ENCODE assay signal across 17 cellular contexts in the genomic region with DNA sequence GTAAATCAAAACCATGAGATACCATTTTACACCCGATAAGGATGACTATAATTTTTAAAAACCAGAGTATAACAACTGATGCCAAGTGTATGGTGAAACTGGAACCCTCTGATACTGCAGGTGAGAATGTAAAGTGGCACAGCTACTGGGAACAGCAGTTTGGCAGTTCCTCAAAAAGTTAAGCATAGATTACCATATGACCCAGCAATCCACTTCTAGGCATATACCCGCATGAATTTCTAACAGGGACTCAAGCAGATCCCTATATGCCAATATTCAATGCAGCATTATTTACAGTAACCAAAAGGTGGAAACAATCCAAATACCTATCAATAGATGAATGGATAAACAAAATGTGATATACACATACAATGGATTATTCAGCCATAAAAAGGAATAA. TPM values are rescaled to one million over a fixed set of nuclear protein-coding genes. Genes with fewer than 3 reads are reported as not detected.
A peak's percentile ranks its signal among the peaks of the same experiment; 100 is the strongest.
DNase-seq lines count a peak whose midpoint lies in the region; FAIRE-seq and TF ChIP-seq lines count a peak whose summit lies in the region.
"Had no signal": no experiment of that assay in that cellular context is flagged by ENCODE, and none has a peak within 500 bp of the region (broad histone marks: within the 10 kb centered on the region; RNA-seq: fewer than 3 reads in every experiment).

No MANE protein-coding gene starts in this region.

- TF ChIP-seq CTCF in MCF 10A (IDR thresholded peaks at IDR 0.05; ENCODE audit: unreplicated experiment) (no peak), mammary epithelial cell (conservative IDR thresholded peaks at IDR 0.05 in 1 of 2, IDR thresholded peaks at IDR 0.05 in 1 of 2; ENCODE audit: extremely low read depth in 1 of 2, insufficient read depth in 1 of 2, low read depth in 1 of 2, low read length in 2 of 2) (no peak), bronchial epithelial cell (IDR thresholded peaks at IDR 0.05; ENCODE audit: insufficient read depth, low read length, severe bottlenecking) (no peak), neutrophil (IDR thresholded peaks at IDR 0.05) (no peak)

- H3K4me3 ChIP-seq in mammary epithelial cell (replicated peaks in 1 of 3; ENCODE audit: insufficient read depth in 1 of 3, low read depth in 2 of 3, low read length in 3 of 3) (no peak overlapping the region), bronchial epithelial cell (ENCODE audit: low read depth, low read length) (no peak overlapping the region), neutrophil (ENCODE audit: low read depth in 1 of 2, low read length in 1 of 2) (no peak overlapping the region), MG63 (no peak overlapping the region)

- no peak overlapping the region for H3K4me2 ChIP-seq in mammary epithelial cell (ENCODE audit: insufficient read depth, low read depth, low read length)

- dilution Hi-C loops in mammary epithelial cell (cut with HindIII; ENCODE audit: low sequenced_read_pairs) = no loop called here

- no peaks in the 10 kb centered on the region for H3K4me1 Mint-ChIP-seq in MCF 10A (ENCODE audit: insufficient read depth, unreplicated experiment)

- H3K27me3 Mint-ChIP-seq in MCF 10A (ENCODE audit: insufficient read depth, unreplicated experiment) = no peaks in the 10 kb centered on the region
- H3K27me3 Mint-ChIP-seq: CD8-positive, alpha-beta memory T cell had no signal

- H3K27ac Mint-ChIP-seq in MCF 10A (ENCODE audit: low read depth, unreplicated experiment) = peak overlapping the region; percentile 32

- POLR2A ChIA-PET in MCF 10A (lab: Yijun Ruan, JAX) = no interaction called here

- H3K27me3 ChIP-seq in mammary epithelial cell (ENCODE audit: insufficient read depth, low read length) = no peaks in the 10 kb centered on the region
- H3K27me3 ChIP-seq in bronchial epithelial cell (ENCODE audit: control insufficient read depth, insufficient read depth, low read length) = no peaks in the 10 kb centered on the region
- no peaks in the 10 kb centered on the region for H3K27me3 ChIP-seq in neutrophil
- H3K27me3 ChIP-seq in MG63 = no peaks in the 10 kb centered on the region

- H2AFZ ChIP-seq in mammary epithelial cell (ENCODE audit: low read depth, low read length) = no peak overlapping the region

- no TSS peak for BruUV-seq in MCF 10A (replicated peaks; lab: Mats Ljungman, UMichigan)
- BruUV-seq in mammary epithelial cell (replicated peaks; lab: Mats Ljungman, UMichigan) = no TSS peak

- H3K27ac ChIP-seq in mammary epithelial cell (ENCODE audit: insufficient read depth, low read depth, low read length) = no peak overlapping the region
- H3K27ac ChIP-seq in neutrophil = peak overlapping the region; percentile 75
- H3K27ac ChIP-seq: RWPE1 had no signal

- intact Hi-C loops in MCF 10A (cut with micrococcal nuclease) = no loop called here
- intact Hi-C loops in mammary epithelial cell (cut with micrococcal nuclease) = no loop called here

- H3K9me3 Mint-ChIP-seq in MCF 10A (ENCODE audit: unreplicated experiment) = no peaks in the 10 kb centered on the region
- H3K9me3 Mint-ChIP-seq: CD8-positive, alpha-beta memory T cell had no signal

- H3K9me3 ChIP-seq in mammary epithelial cell (replicated peaks; ENCODE audit: insufficient read depth, low read length) (no peaks in the 10 kb centered on the region), neutrophil (no peaks in the 10 kb centered on the region), MG63 (no peaks in the 10 kb centered on the region)

- H3K9ac ChIP-seq in mammary epithelial cell (ENCODE audit: insufficient read depth, low read length) = no peak overlapping the region

- no peaks in the 10 kb centered on the region for H4K20me1 ChIP-seq in mammary epithelial cell (ENCODE audit: insufficient read depth, low read length)

- no peak overlapping the region for H3K4me3 Mint-ChIP-seq in MCF 10A (ENCODE audit: unreplicated experiment)

- H3K79me2 ChIP-seq in mammary epithelial cell (ENCODE audit: insufficient read depth, low read length) = peaks cover 39% of the 10 kb centered on the region

- no peaks in the 10 kb centered on the region for H3K4me1 ChIP-seq in mammary epithelial cell (ENCODE audit: insufficient read depth, low read length)
- peaks cover 19 to 22% of the 10 kb centered on the region in 2 experiments for H3K4me1 ChIP-seq in neutrophil (ENCODE audit: control insufficient read depth in 1 of 2, insufficient read depth in 1 of 2, low read depth in 1 of 2, low read length in 1 of 2)

- H3K36me3 ChIP-seq in mammary epithelial cell (ENCODE audit: insufficient read depth, low read length) (peaks cover 20% of the 10 kb centered on the region), bronchial epithelial cell (ENCODE audit: control insufficient read depth, insufficient read depth, low read length) (peaks cover 5% of the 10 kb centered on the region), neutrophil (peaks cover 33% of the 10 kb centered on the region), MG63 (peaks cover 3% of the 10 kb centered on the region; the same call in 1 of the 2 replicates)

- peak; percentile 21 for DNase-seq in MCF 10A (ENCODE audit: unreplicated experiment)
- no peak for DNase-seq in mammary epithelial cell
- DNase-seq in NCI-H2107 treated with DMSO at 0.1 percent for 48 hours (lab: John Stamatoyannopoulos, UW; ENCODE audit: unreplicated experiment) = peak; percentile 45
- peak; percentile 29 for DNase-seq in bronchial epithelial cell (ENCODE audit: low read depth)
- DNase-seq in NCI-H2081 treated with DMSO at 0.1 percent for 48 hours (lab: John Stamatoyannopoulos, UW) = no peak
- DNase-seq in MG63 = no peak
- DNase-seq: C1 segment of cervical spinal cord; Calu3; CD8-positive, alpha-beta memory T cell; NCI-H2081; NCI-H526 treated with DMSO at 0.1 percent for 48 hours; SHP77; T-helper 1 cell had no signal

- 69% methylated on average over 2 of the region's 2 CpGs for WGBS in mammary epithelial cell (ENCODE audit: low coverage, missing lambda C conversion rate)

- in situ Hi-C loops in mammary epithelial cell (cut with MboI; ENCODE audit: low sequenced_read_pairs in 2 of 2) = no loop called here

- no peak for FAIRE-seq in bronchial epithelial cell (lab: Jason Lieb, UNC)
- FAIRE-seq: GM19239, H54 had no signal

- CTCF ChIA-PET in MCF 10A (lab: Yijun Ruan, JAX) = no interaction called here
- CTCF ChIA-PET in mammary epithelial cell (lab: Charles Lee; ENCODE audit: low non-redundant PET) = no interaction called here

- peaks cover 46% of the 10 kb centered on the region for H3K36me3 Mint-ChIP-seq in MCF 10A (ENCODE audit: insufficient read depth, unreplicated experiment)

RNA-seq across cellular contexts. Expression of a gene that starts 57.4 kb away (rescaled TPM):
- 33.3 and 44.6 TPM in 2 replicates for total RNA-seq in MCF 10A (2022)
- 10 to 100 TPM; 25.0 to 42.3 TPM for total RNA-seq in mammary epithelial cell
- polyA plus RNA-seq in mammary epithelial cell = 24.7 TPM
- polyA minus RNA-seq in mammary epithelial cell = 91.2 TPM
- total RNA-seq in bronchial epithelial cell = 34.6 and 35.0 TPM in 2 replicates
- total RNA-seq in MG63 (2014; rRNA removed; shearing (Covaris generic); ENCODE audit: low replicate concordance) = 20.4 and 21.8 TPM in 2 replicates

Comparison
In these comparisons a context has a peak if more than half of its experiments do, and no peak if none do; other contexts are left out.
1. DNase-seq: peak in MCF 10A (single experiment), NCI-H2107 treated with DMSO at 0.1 percent for 48 hours (single experiment) and bronchial epithelial cell (single experiment); none in mammary epithelial cell (single experiment), NCI-H2081 treated with DMSO at 0.1 percent for 48 hours (single experiment) and MG63 (single experiment).